ENCODE assay signal across 12 cellular contexts in genomic region chr7:3201306-3201705, GRCh38.
DNase-seq lines count a peak whose midpoint lies in the region; TF ChIP-seq lines count a peak whose summit lies in the region.
"Had no signal": no experiment of that assay in that cellular context is flagged by ENCODE, and none has a peak within 500 bp of the region (broad histone marks: within the 10 kb centered on the region; RNA-seq: fewer than 3 reads in every experiment).

No MANE protein-coding gene starts in this region.

- H3K36me3 Mint-ChIP-seq in progenitor cell of endocrine pancreas (ENCODE audit: insufficient read depth), result peaks cover 5% of the 10 kb centered on the region

- H3K27ac Mint-ChIP-seq in progenitor cell of endocrine pancreas, result peak overlapping the region; percentile 83

- H3K4me1 Mint-ChIP-seq in progenitor cell of endocrine pancreas (ENCODE audit: low read depth), result peaks cover 45% of the 10 kb centered on the region

- H3K27me3 Mint-ChIP-seq in progenitor cell of endocrine pancreas, result no peaks in the 10 kb centered on the region

- no peak overlapping the region for H3K4me3 Mint-ChIP-seq in progenitor cell of endocrine pancreas (ENCODE audit: low read depth)

- peak; percentile 37 for DNase-seq in HCEC 1CT
- DNase-seq in RKO (ENCODE audit: low spot score), result peak; percentile 6
- peak; percentile 7 for DNase-seq in islet precursor cell
- DNase-seq in progenitor cell of endocrine pancreas (ENCODE audit: low spot score, unreplicated experiment), result no peak
- no peak for DNase-seq in HuH-7 (ENCODE audit: low spot score)
- no peak for DNase-seq in DMS79 treated with DMSO at 0.1 percent for 48 hours (lab: John Stamatoyannopoulos, UW)
- DNase-seq in NCI-H226, result no peak
- DNase-seq: BE2C, DMS79, KG1, NCI-H1105, NCI-H2029 had no signal

- H3K9me3 Mint-ChIP-seq in progenitor cell of endocrine pancreas (ENCODE audit: low read depth), result peaks cover 12% of the 10 kb centered on the region

- no peak for TF ChIP-seq CTCF in progenitor cell of endocrine pancreas (IDR thresholded peaks at IDR 0.05; ENCODE audit: unreplicated experiment)

Comparison
In these comparisons a context has a peak if more than half of its experiments do, and no peak if none do; other contexts are left out.
1. DNase-seq: peak in HCEC 1CT (single experiment), RKO (single experiment) and islet precursor cell (single experiment); none in progenitor cell of endocrine pancreas (single experiment), HuH-7 (single experiment), DMS79 treated with DMSO at 0.1 percent for 48 hours (single experiment) and NCI-H226 (single experiment).